21 cellular contexts compared by ENCODE assay signal in genomic region chr1:186540521-186540920, GRCh38.
DNase-seq lines count a peak whose midpoint lies in the region; ATAC-seq and TF ChIP-seq lines count a peak whose summit lies in the region.
"Had no signal": no experiment of that assay in that cellular context is flagged by ENCODE, and none has a peak within 500 bp of the region (broad histone marks: within the 10 kb centered on the region; RNA-seq: fewer than 3 reads in every experiment).

No MANE protein-coding gene starts in this region.

- peaks cover 0 to 48% (median 16%) of the 10 kb centered on the region in 11 donors for H3K9me3 ChIP-seq in heart right ventricle
- H3K9me3 ChIP-seq: BE2C had no signal

- H3K9me3 Mint-ChIP-seq in naive thymus-derived CD8-positive, alpha-beta T cell, result peaks cover 15 to 55% (median 34%) of the 10 kb centered on the region in 9 donors

- H3K27ac Mint-ChIP-seq in naive thymus-derived CD8-positive, alpha-beta T cell, result no peak overlapping the region
- H3K27ac Mint-ChIP-seq: CD4-positive, alpha-beta memory T cell had no signal

- H3K4me3 Mint-ChIP-seq in naive thymus-derived CD8-positive, alpha-beta T cell, result no peak overlapping the region
- H3K4me3 Mint-ChIP-seq: CD4-positive, alpha-beta memory T cell; H9 had no signal

- H3K27ac ChIP-seq in heart right ventricle (peak overlapping the region in 2 of 10 donors; percentile 24 to 34), coronary artery (no peak overlapping the region)
- H3K27ac ChIP-seq: A549; BLaER1 treated with 17β-estradiol and CSF1 and Interleukin-3, amounts not matched to agents 10 nM and 100 nM; GM23248 had no signal

- intact Hi-C loops in Right ventricle myocardium superior (cut with DNase I) (no loop called here), cardiac septum (cut with DNase I) (no loop called here), heart right ventricle (cut with DNase I) (no loop called here), left ventricle myocardium superior (cut with micrococcal nuclease) (no loop called here)

- TF ChIP-seq CTCF in heart right ventricle (IDR thresholded peaks at IDR 0.05) (no peak), coronary artery (IDR thresholded peaks at IDR 0.05) (no peak)

- ATAC-seq in Right ventricle myocardium superior (ENCODE audit: poor library complexity) (peak; percentile 96), heart right ventricle (peak; percentile 69 to 98 (median 86)), left ventricle myocardium superior (peak; percentile 99)
- ATAC-seq in naive thymus-derived CD8-positive, alpha-beta T cell, result no peak
- ATAC-seq: A549 had no signal

- no peaks in the 10 kb centered on the region for H3K36me3 ChIP-seq in heart right ventricle
- H3K36me3 ChIP-seq: BE2C; BLaER1 treated with 17β-estradiol and CSF1 and Interleukin-3, amounts not matched to agents 10 nM and 100 nM had no signal

- H3K4me3 ChIP-seq in heart right ventricle (no peak overlapping the region), coronary artery (no peak overlapping the region)
- H3K4me3 ChIP-seq: A549; BLaER1 treated with 17β-estradiol and CSF1 and Interleukin-3, amounts not matched to agents 10 nM and 100 nM; GM23248 had no signal

- H3K4me1 ChIP-seq in heart right ventricle, result peaks cover 0 to 16% (median 0%) of the 10 kb centered on the region in 9 donors
- H3K4me1 ChIP-seq: BE2C had no signal

- DNase-seq in Right ventricle myocardium superior, result peak; percentile 39
- no peak for DNase-seq in cardiac septum (ENCODE audit: low spot score)
- DNase-seq in heart right ventricle, result peak in 1 of 2 donors; percentile 10
- no peak for DNase-seq in left ventricle myocardium superior
- DNase-seq in NCI-H69 (lab: John Stamatoyannopoulos, UW), result no peak
- DNase-seq in coronary artery (ENCODE audit: low spot score), result no peak
- DNase-seq in naive thymus-derived CD8-positive, alpha-beta T cell, result no peak
- DNase-seq: 8988T; ACHN; AML-193; BE2C; Calu3; CD4-positive, alpha-beta memory T cell; COR-L47; DMS53; DND-41; GM23248 had no signal

- WGBS in heart right ventricle, 2 donors, result 59 to 79% methylated on average over 3 of the region's 3 CpGs

- H3K27me3 ChIP-seq in heart right ventricle, result no peaks in the 10 kb centered on the region
- H3K27me3 ChIP-seq: BE2C; BLaER1 treated with 17β-estradiol and CSF1 and Interleukin-3, amounts not matched to agents 10 nM and 100 nM had no signal

- no peaks in the 10 kb centered on the region for H3K4me1 Mint-ChIP-seq in naive thymus-derived CD8-positive, alpha-beta T cell
- H3K4me1 Mint-ChIP-seq: CD4-positive, alpha-beta memory T cell; H9 had no signal

- H3K27me3 Mint-ChIP-seq in naive thymus-derived CD8-positive, alpha-beta T cell, result no peaks in the 10 kb centered on the region
- H3K27me3 Mint-ChIP-seq: CD4-positive, alpha-beta memory T cell had no signal

- POLR2A ChIA-PET in naive thymus-derived CD8-positive, alpha-beta T cell (lab: Charles Lee), result no interaction called here

- H3K36me3 Mint-ChIP-seq in naive thymus-derived CD8-positive, alpha-beta T cell, result peaks cover 0 to 12% (median 0%) of the 10 kb centered on the region in 3 donors
- H3K36me3 Mint-ChIP-seq: CD14-positive monocyte had no signal

Comparison
In these comparisons a context has a peak if more than half of its experiments do, and no peak if none do; other contexts are left out.
1. ATAC-seq: peak in Right ventricle myocardium superior (single experiment), heart right ventricle (8 of 8) and left ventricle myocardium superior (single experiment); none in naive thymus-derived CD8-positive, alpha-beta T cell (0 of 2).